8 cellular contexts compared by ENCODE assay signal in the genomic region with DNA sequence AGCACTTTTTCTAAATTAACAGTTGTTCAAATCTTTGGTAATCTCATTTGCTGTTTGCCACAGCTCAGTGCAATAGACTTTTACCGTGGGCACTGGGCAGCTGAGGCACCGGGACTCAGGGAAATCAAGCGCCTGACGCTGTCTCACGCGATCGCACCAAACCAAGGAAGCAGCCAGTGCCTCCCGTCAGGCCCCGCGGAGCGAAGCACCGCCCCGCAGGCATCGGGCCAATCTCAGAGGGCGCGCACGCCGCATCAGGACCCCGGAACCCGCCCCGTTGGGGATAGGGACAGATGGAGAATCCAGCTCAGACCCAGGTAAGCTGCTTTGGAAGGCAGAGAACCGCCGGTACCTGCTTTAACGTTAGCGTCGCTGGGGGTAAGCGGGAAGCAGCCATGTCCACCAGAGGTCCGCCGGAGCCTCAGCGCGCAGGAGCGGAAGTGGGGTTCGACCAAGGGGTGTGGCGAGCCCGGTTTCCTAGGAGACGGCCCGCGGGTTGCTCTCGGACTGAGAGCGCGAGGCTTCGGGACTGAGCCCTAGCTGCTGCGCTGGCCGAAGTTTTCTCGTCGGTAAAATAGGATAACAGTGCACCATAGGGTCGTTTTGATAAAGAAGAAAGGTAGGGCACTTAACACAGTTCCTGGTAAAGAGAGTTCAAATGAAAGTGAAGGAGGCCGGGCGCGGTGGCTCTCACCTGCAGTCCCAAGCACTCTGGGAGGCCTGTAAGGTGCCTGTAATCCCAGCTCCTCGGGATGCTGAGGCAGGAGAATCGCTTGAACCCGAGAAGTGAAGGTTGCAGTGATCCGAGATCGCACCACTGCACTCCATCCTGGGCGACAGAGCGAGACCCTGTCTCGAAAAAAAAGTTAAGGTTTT. TPM values are rescaled to one million over a fixed set of nuclear protein-coding genes. Genes with fewer than 3 reads are reported as not detected.
DNase-seq lines count a peak whose midpoint lies in the region; ATAC-seq and TF ChIP-seq lines count a peak whose summit lies in the region.

A gene with protein sequence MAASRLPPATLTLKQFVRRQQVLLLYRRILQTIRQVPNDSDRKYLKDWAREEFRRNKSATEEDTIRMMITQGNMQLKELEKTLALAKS (minus strand): TSS at position 428 of the 876 bp plus-strand sequence. CDS start 31 bp downstream, at position 397.

- H3K27me3 ChIP-seq in left ventricle myocardium inferior (ENCODE audit: low read depth): no peaks in the 10 kb centered on the region

- peaks cover 19% of the 10 kb centered on the region for H3K4me1 Mint-ChIP-seq in T-helper 1 cell treated with Interleukin-12 subunit alpha and Interleukin-12 subunit beta and Interleukin-4 antibody, amounts not matched to agents 30 μg/mL and 1 μg/mL, for 36 hours (ENCODE audit: low read depth)
- peaks cover 14% of the 10 kb centered on the region for H3K4me1 Mint-ChIP-seq in progenitor cell of endocrine pancreas (ENCODE audit: low read depth)

- DNase-seq in GM13977 (ENCODE audit: low spot score) (peak; percentile 89), NCI-H1694 (lab: John Stamatoyannopoulos, UW) (peak; percentile 55), amniotic stem cell (lab: John Stamatoyannopoulos, UW) (peak; percentile 88), left ventricle myocardium inferior (peak; percentile 95), progenitor cell of endocrine pancreas (ENCODE audit: low spot score, unreplicated experiment) (peak; percentile 82), ureter (ENCODE audit: low spot score) (peak; percentile 95)

- in situ Hi-C loops in GM13977 (cut with MboI; ENCODE audit: low pct_unique_long_range_greater_than_20kb, low sequenced_read_pairs, unreplicated experiment): no loop called here

- no peaks in the 10 kb centered on the region for H3K9me3 Mint-ChIP-seq in T-helper 1 cell treated with Interleukin-12 subunit alpha and Interleukin-12 subunit beta and Interleukin-4 antibody, amounts not matched to agents 30 μg/mL and 1 μg/mL, for 36 hours
- H3K9me3 Mint-ChIP-seq in progenitor cell of endocrine pancreas (ENCODE audit: low read depth): no peaks in the 10 kb centered on the region

- peak within 1 kb of the TSS; percentile 98 for H3K27ac Mint-ChIP-seq in T-helper 1 cell treated with Interleukin-12 subunit alpha and Interleukin-12 subunit beta and Interleukin-4 antibody, amounts not matched to agents 30 μg/mL and 1 μg/mL, for 36 hours
- peak within 1 kb of the TSS; percentile 97 for H3K27ac Mint-ChIP-seq in progenitor cell of endocrine pancreas

- no peak for TF ChIP-seq CTCF in GM13977 (IDR thresholded peaks at IDR 0.05; ENCODE audit: extremely low read depth, insufficient read depth, missing control alignments)
- TF ChIP-seq CTCF in left ventricle myocardium inferior (IDR thresholded peaks at IDR 0.05; ENCODE audit: borderline replicate concordance): peak; percentile 45
- peak; percentile 9 for TF ChIP-seq CTCF in progenitor cell of endocrine pancreas (IDR thresholded peaks at IDR 0.05; ENCODE audit: unreplicated experiment)

- no peaks in the 10 kb centered on the region for H3K27me3 Mint-ChIP-seq in T-helper 1 cell treated with Interleukin-12 subunit alpha and Interleukin-12 subunit beta and Interleukin-4 antibody, amounts not matched to agents 30 μg/mL and 1 μg/mL, for 36 hours (ENCODE audit: low read depth)
- H3K27me3 Mint-ChIP-seq in progenitor cell of endocrine pancreas: no peaks in the 10 kb centered on the region

- H3K4me1 ChIP-seq in left ventricle myocardium inferior: peaks cover 28% of the 10 kb centered on the region

- H3K9me3 ChIP-seq in left ventricle myocardium inferior (replicated peaks): no peaks in the 10 kb centered on the region

- ATAC-seq in HG02884 (IDR thresholded peaks at IDR 0.05; ENCODE audit: unreplicated experiment): peak; percentile 99

- peak within 1 kb of the TSS; percentile 80 for H3K4me3 ChIP-seq in left ventricle myocardium inferior

- peak within 1 kb of the TSS; percentile 96 for H3K27ac ChIP-seq in left ventricle myocardium inferior (replicated peaks)

- intact Hi-C loops in left ventricle myocardium inferior (cut with micrococcal nuclease): no loop called here

- peaks cover 35% of the 10 kb centered on the region for H3K36me3 ChIP-seq in left ventricle myocardium inferior

- peaks cover 49% of the 10 kb centered on the region for H3K36me3 Mint-ChIP-seq in T-helper 1 cell treated with Interleukin-12 subunit alpha and Interleukin-12 subunit beta and Interleukin-4 antibody, amounts not matched to agents 30 μg/mL and 1 μg/mL, for 36 hours (ENCODE audit: low read depth)
- peaks cover 12% of the 10 kb centered on the region for H3K36me3 Mint-ChIP-seq in progenitor cell of endocrine pancreas (ENCODE audit: insufficient read depth)

- H3K4me3 Mint-ChIP-seq in T-helper 1 cell treated with Interleukin-12 subunit alpha and Interleukin-12 subunit beta and Interleukin-4 antibody, amounts not matched to agents 30 μg/mL and 1 μg/mL, for 36 hours: peak within 1 kb of the TSS; percentile 93
- H3K4me3 Mint-ChIP-seq in progenitor cell of endocrine pancreas (ENCODE audit: low read depth): peak within 1 kb of the TSS; percentile 84

RNA-seq across cellular contexts. Expression of the gene that starts here (rescaled TPM):
- total RNA-seq in left ventricle myocardium inferior (41.3 TPM), progenitor cell of endocrine pancreas (38.6 and 46.5 TPM in 2 replicates), ureter (57.1 TPM)

Comparison
In these comparisons a context has a peak if more than half of its experiments do, and no peak if none do; other contexts are left out.
1. Peak in every context shown above with its lines: DNase-seq, ATAC-seq, H3K4me3 ChIP-seq and H3K27ac ChIP-seq.